ENCODE assay signal across 1 cellular context in genomic region chr5:151157426-151158286, GRCh38.
TF ChIP-seq lines count a peak whose summit lies in the region.

TSS of gene ANXA6 (minus strand) at chr5:151157779. CDS start at chr5:151147901, 9,878 bp downstream.

TF ChIP-seq in HepG2, 621 proteins besides CTCF, POLR2A, EP300 and RAD21 (continued from another document and continues in another):
- TF ChIP-seq MLXIP (CRISPR knock-in tag; IDR thresholded peaks at IDR 0.05; ENCODE audit: borderline replicate concordance): no peak
- TF ChIP-seq HOMEZ (CRISPR knock-in tag; IDR thresholded peaks at IDR 0.05; ENCODE audit: low read depth): no peak
- TF ChIP-seq ZHX2 (IDR thresholded peaks at IDR 0.05; ENCODE audit: low read depth): no peak
- TF ChIP-seq ZHX2 (CRISPR knock-in tag; IDR thresholded peaks at IDR 0.05; ENCODE audit: borderline replicate concordance): no peak
- peak; percentile 71; the same call in 1 of the 2 replicates for TF ChIP-seq ZNF512B (CRISPR knock-in tag; IDR thresholded peaks at IDR 0.05; ENCODE audit: borderline replicate concordance)
- TF ChIP-seq PBX3 (CRISPR knock-in tag; IDR thresholded peaks at IDR 0.05; ENCODE audit: borderline replicate concordance): no peak
- TF ChIP-seq REST (IDR thresholded peaks at IDR 0.05; ENCODE audit: borderline replicate concordance in 1 of 2, low read depth in 1 of 2, low read length in 2 of 2): peak in 1 of 2 experiments; percentile 18; a peak in 1 of 4 replicates
- no peak for TF ChIP-seq ZSCAN21 (CRISPR knock-in tag; IDR thresholded peaks at IDR 0.05; ENCODE audit: borderline replicate concordance)
- no peak for TF ChIP-seq CREM (IDR thresholded peaks at IDR 0.05)
- no peak for TF ChIP-seq CREM (CRISPR knock-in tag; IDR thresholded peaks at IDR 0.05)
- TF ChIP-seq ATF4 (CRISPR knock-in tag; IDR thresholded peaks at IDR 0.05): no peak
- no peak for TF ChIP-seq ZNF580 (CRISPR knock-in tag; IDR thresholded peaks at IDR 0.05; ENCODE audit: borderline replicate concordance, low read depth)
- TF ChIP-seq ZNF225 (CRISPR knock-in tag; IDR thresholded peaks at IDR 0.05): no peak; the same call in 1 of the 2 replicates
- no peak for TF ChIP-seq ZBTB26 (CRISPR knock-in tag; IDR thresholded peaks at IDR 0.05; ENCODE audit: borderline replicate concordance)
- peak; percentile 53; the same call in 1 of the 2 replicates for TF ChIP-seq ZFY (CRISPR knock-in tag; IDR thresholded peaks at IDR 0.05)
- TF ChIP-seq ZNF142 (CRISPR knock-in tag; IDR thresholded peaks at IDR 0.05): peak; percentile 79; the same call in 1 of the 2 replicates
- TF ChIP-seq TAF1 (CRISPR knock-in tag; IDR thresholded peaks at IDR 0.05): peak; percentile 70
- no peak for TF ChIP-seq MATR3 (CRISPR knock-in tag; IDR thresholded peaks at IDR 0.05)
- TF ChIP-seq GATA4 (IDR thresholded peaks at IDR 0.05; ENCODE audit: borderline replicate concordance, low read depth): no peak
